ENCODE assay signal across 8 cellular contexts in the genomic region with DNA sequence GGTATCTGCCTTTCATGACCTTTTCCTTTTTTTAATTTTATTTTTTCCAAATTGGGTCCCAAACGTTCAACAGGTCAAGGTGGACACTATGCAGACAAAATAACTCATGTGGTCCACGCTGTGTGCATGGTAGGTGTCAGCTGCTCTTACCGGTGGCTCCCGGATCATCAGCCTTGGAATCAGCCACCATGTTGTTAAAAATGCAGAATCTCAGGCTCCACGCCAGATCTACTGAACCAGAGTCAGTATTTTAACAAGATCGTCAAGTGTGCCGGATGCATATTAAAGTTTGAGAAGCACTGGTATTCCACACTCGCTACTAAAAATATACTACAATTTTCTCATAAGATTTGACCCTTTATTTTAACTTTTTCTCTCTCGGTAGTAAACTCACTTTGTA. TPM values are rescaled to one million over a fixed set of nuclear protein-coding genes. Genes with fewer than 3 reads are reported as not detected.
DNase-seq lines count a peak whose midpoint lies in the region; ATAC-seq and TF ChIP-seq lines count a peak whose summit lies in the region.

No MANE protein-coding gene starts in this region.

- TF ChIP-seq CTCF in astrocyte of the cerebellum (IDR thresholded peaks at IDR 0.05; ENCODE audit: low read depth, low read length, missing control alignments) (no peak), upper lobe of left lung (IDR thresholded peaks at IDR 0.05) (no peak)

- CTCF ChIA-PET in activated naive CD4-positive, alpha-beta T cell treated with anti-CD3 and anti-CD28 coated beads, Interleukin-2, amount 10 ng/mL, durations not matched to agents 7 days and 5 days (lab: Charles Lee), result no interaction called here

- peak overlapping the region; percentile 85 for H3K4me2 ChIP-seq in mesenchymal stem cell (ENCODE audit: low read length, poor library complexity, severe bottlenecking)

- peaks cover 10% of the 10 kb centered on the region for H3K4me1 ChIP-seq in mesenchymal stem cell (ENCODE audit: control insufficient read depth, insufficient read depth, low read depth, low read length)
- peaks cover 7 to 19% (median 14%) of the 10 kb centered on the region in 4 donors for H3K4me1 ChIP-seq in upper lobe of left lung

- H4K91ac ChIP-seq in mesenchymal stem cell (ENCODE audit: low read length), result no peak overlapping the region

- H3K36me3 Mint-ChIP-seq in activated naive CD4-positive, alpha-beta T cell treated with anti-CD3 and anti-CD28 coated beads, Interleukin-2, amount 10 ng/mL, durations not matched to agents 7 days and 5 days, result no peaks in the 10 kb centered on the region

- H3K14ac ChIP-seq in mesenchymal stem cell (ENCODE audit: low read length in 2 of 2), result no peak overlapping the region

- no peak for TF ChIP-seq EP300 in upper lobe of left lung (IDR thresholded peaks at IDR 0.05)

- peak overlapping the region; percentile 63 for H3K4me3 Mint-ChIP-seq in activated naive CD4-positive, alpha-beta T cell treated with anti-CD3 and anti-CD28 coated beads, Interleukin-2, amount 10 ng/mL, durations not matched to agents 7 days and 5 days

- H4K8ac ChIP-seq in mesenchymal stem cell (ENCODE audit: low read length), result no peak overlapping the region

- intact Hi-C loops in head of caudate nucleus (cut with DNase I), result no loop called here

- WGBS in mesenchymal stem cell, result 55% methylated on average over 9 of the region's 9 CpGs
- 20 to 26% methylated on average over 9 of the region's 9 CpGs for WGBS in upper lobe of left lung, 2 donors

- H3K27ac Mint-ChIP-seq in activated naive CD4-positive, alpha-beta T cell treated with anti-CD3 and anti-CD28 coated beads, Interleukin-2, amount 10 ng/mL, durations not matched to agents 7 days and 5 days, result no peak overlapping the region

- TF ChIP-seq POLR2A in upper lobe of left lung (IDR thresholded peaks at IDR 0.05), result no peak

- H2BK12ac ChIP-seq in mesenchymal stem cell (ENCODE audit: low read length in 2 of 2), result peak overlapping the region in 1 of 2 experiments; percentile 68

- peak overlapping the region; percentile 84 for H3K9ac ChIP-seq in mesenchymal stem cell (ENCODE audit: low read length)

- no peak for ATAC-seq in upper lobe of left lung (ENCODE audit: low FRiP score in 2 of 2)
- ATAC-seq in GM18867 (IDR thresholded peaks at IDR 0.05; ENCODE audit: unreplicated experiment), result no peak

- H2BK5ac ChIP-seq in mesenchymal stem cell (ENCODE audit: low read depth, low read length, poor library complexity, severe bottlenecking), result no peak overlapping the region

- H3K18ac ChIP-seq in mesenchymal stem cell (ENCODE audit: low read depth in 1 of 2, low read length in 2 of 2), result no peak overlapping the region

- H3K79me1 ChIP-seq in mesenchymal stem cell (replicated peaks; ENCODE audit: low read length, poor library complexity, severe bottlenecking), result peaks cover 18% of the 10 kb centered on the region

- no peak overlapping the region for H2AK5ac ChIP-seq in mesenchymal stem cell (ENCODE audit: low read length, severe bottlenecking)

- no peaks in the 10 kb centered on the region for H3K36me3 ChIP-seq in mesenchymal stem cell (ENCODE audit: control insufficient read depth in 1 of 2, insufficient read depth in 2 of 2, low read depth in 1 of 2, low read length in 2 of 2)
- H3K36me3 ChIP-seq in upper lobe of left lung, result no peaks in the 10 kb centered on the region

- peak overlapping the region; percentile 63 for H2AFZ ChIP-seq in mesenchymal stem cell (ENCODE audit: low read depth, low read length)

- H3K27me3 Mint-ChIP-seq in activated naive CD4-positive, alpha-beta T cell treated with anti-CD3 and anti-CD28 coated beads, Interleukin-2, amount 10 ng/mL, durations not matched to agents 7 days and 5 days, result peaks cover 38% of the 10 kb centered on the region

- no peak overlapping the region for H2BK15ac ChIP-seq in mesenchymal stem cell (ENCODE audit: low read depth, poor library complexity, severe bottlenecking)

- H3K27me3 ChIP-seq in mesenchymal stem cell (ENCODE audit: control insufficient read depth in 1 of 2, insufficient read depth in 1 of 2, low read length in 2 of 2) (peaks cover 0 to 7% of the 10 kb centered on the region in 2 experiments), upper lobe of left lung (no peaks in the 10 kb centered on the region)

- H3K27ac ChIP-seq in mesenchymal stem cell (ENCODE audit: low read length, poor library complexity, severe bottlenecking) (peak overlapping the region; percentile 79), upper lobe of left lung (peak overlapping the region in 3 of 4 donors; percentile 28 to 61 (median 52))

- no peaks in the 10 kb centered on the region for H3K9me3 Mint-ChIP-seq in activated naive CD4-positive, alpha-beta T cell treated with anti-CD3 and anti-CD28 coated beads, Interleukin-2, amount 10 ng/mL, durations not matched to agents 7 days and 5 days

- H3K9me3 ChIP-seq in mesenchymal stem cell (ENCODE audit: control insufficient read depth, low read length), result no peaks in the 10 kb centered on the region
- H3K9me3 ChIP-seq in upper lobe of left lung, result no peaks in the 10 kb centered on the region

- peaks cover 12% of the 10 kb centered on the region for H3K4me1 Mint-ChIP-seq in activated naive CD4-positive, alpha-beta T cell treated with anti-CD3 and anti-CD28 coated beads, Interleukin-2, amount 10 ng/mL, durations not matched to agents 7 days and 5 days

- no peak overlapping the region for H2BK120ac ChIP-seq in mesenchymal stem cell (ENCODE audit: low read depth, low read length)

- in situ Hi-C loops in astrocyte of the cerebellum (cut with HindIII; ENCODE audit: low sequenced_read_pairs), result no loop called here

- H3K23ac ChIP-seq in mesenchymal stem cell (ENCODE audit: low read length in 2 of 2), result no peak overlapping the region

- H3K4ac ChIP-seq in mesenchymal stem cell (ENCODE audit: low read depth in 1 of 2, low read length in 2 of 2), result no peak overlapping the region

- H3K4me3 ChIP-seq in astrocyte of the cerebellum (ENCODE audit: low read depth, low read length) (peak overlapping the region; percentile 60), mesenchymal stem cell (ENCODE audit: insufficient read depth in 1 of 2, low read depth in 1 of 2, low read length in 2 of 2) (peak overlapping the region in 1 of 2 experiments; percentile 74), upper lobe of left lung (peak overlapping the region; percentile 39 to 70 (median 63))

- no peak for DNase-seq in activated naive CD4-positive, alpha-beta T cell treated with anti-CD3 and anti-CD28 coated beads, Interleukin-2, amount 10 ng/mL, durations not matched to agents 7 days and 5 days
- DNase-seq in activated naive CD4-positive, alpha-beta T cell (lab: John Stamatoyannopoulos, UW), result no peak
- DNase-seq in astrocyte of the cerebellum (ENCODE audit: low read depth) (no peak), mesenchymal stem cell (no peak), upper lobe of left lung (no peak), head of caudate nucleus (no peak), globus pallidus (ENCODE audit: low spot score) (no peak)

RNA-seq across cellular contexts. Expression of a gene that starts 0.6 kb away (rescaled TPM):
- polyA plus RNA-seq in mesenchymal stem cell (2013, experiment 1 of 2), result 5.9 TPM
- polyA plus RNA-seq in mesenchymal stem cell (2013, experiment 2 of 2), result 5.9 TPM
- 10 to 100 TPM in 2 of 6 donors, 1 to 10 TPM in 4; 4.4 to 16.8 (median 7.4) TPM for total RNA-seq in upper lobe of left lung
